20 cellular contexts compared by ENCODE assay signal in the genomic region with DNA sequence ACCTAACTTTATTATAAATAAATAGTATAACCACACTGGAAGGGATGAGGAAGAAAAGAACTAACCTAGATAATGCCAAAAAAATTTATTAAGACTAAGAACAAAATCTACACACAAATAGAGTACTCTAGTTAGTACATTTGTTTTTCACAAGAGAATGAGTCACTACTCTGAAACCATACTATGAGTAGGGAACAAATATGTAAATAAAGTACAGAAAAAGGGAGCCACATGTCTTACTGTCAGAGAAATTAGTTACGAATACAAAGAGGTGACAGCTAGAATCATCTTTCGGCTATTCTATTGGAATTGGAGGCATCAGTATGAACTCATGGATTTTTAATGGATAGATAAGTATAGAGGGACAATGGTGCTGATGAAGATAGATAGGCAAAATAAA.
DNase-seq lines count a peak whose midpoint lies in the region; ATAC-seq and TF ChIP-seq lines count a peak whose summit lies in the region.
"Had no signal": no experiment of that assay in that cellular context is flagged by ENCODE, and none has a peak within 500 bp of the region (broad histone marks: within the 10 kb centered on the region; RNA-seq: fewer than 3 reads in every experiment).

No MANE protein-coding gene starts in this region.

- H3K9ac ChIP-seq in adipocyte (ENCODE audit: low read length) = peak overlapping the region; percentile 53

- TF ChIP-seq POLR2A in uterus (IDR thresholded peaks at IDR 0.05) = no peak

- no peak for ATAC-seq in right cardiac atrium
- ATAC-seq in stimulated activated memory B cell treated with anti-CD40 and anti-IgM and Interleukin-4, amounts not matched to agents 10 μg/mL and 1 μg/mL and 100 μg/mL, for 72 hours = no peak
- ATAC-seq: naive thymus-derived CD4-positive, alpha-beta T cell had no signal

- H3K27me3 ChIP-seq in left ventricle myocardium inferior (ENCODE audit: low read depth) (no peaks in the 10 kb centered on the region), right cardiac atrium (ENCODE audit: control insufficient read depth, insufficient read depth) (no peaks in the 10 kb centered on the region), adipocyte (replicated peaks; ENCODE audit: control insufficient read depth, insufficient read depth, low read length) (no peaks in the 10 kb centered on the region), uterus (no peaks in the 10 kb centered on the region)
- H3K27me3 ChIP-seq: adrenal gland, pancreas had no signal

- no peak overlapping the region for H3K27ac Mint-ChIP-seq in stimulated activated memory B cell treated with anti-CD40 and anti-IgM and Interleukin-4, amounts not matched to agents 10 μg/mL and 1 μg/mL and 100 μg/mL, for 72 hours
- H3K27ac Mint-ChIP-seq: activated CD4-positive, alpha-beta T cell treated with anti-CD3 and anti-CD28 coated beads for 36 hours; CD4-positive, alpha-beta T cell; IgD-negative memory B cell; naive thymus-derived CD4-positive, alpha-beta T cell had no signal

- H3K4me1 ChIP-seq in left ventricle myocardium inferior (peaks cover 41% of the 10 kb centered on the region), right cardiac atrium (ENCODE audit: control insufficient read depth, insufficient read depth, low read length) (peaks cover 15% of the 10 kb centered on the region), adipocyte (ENCODE audit: control insufficient read depth, insufficient read depth, low read length) (peaks cover 50% of the 10 kb centered on the region), uterus (peaks cover 0 to 13% of the 10 kb centered on the region in 2 donors)

- intact Hi-C loops in left ventricle myocardium inferior (cut with micrococcal nuclease) = no loop called here
- intact Hi-C loops in right cardiac atrium (cut with DNase I) = loop anchor here in 2 of 4 donors (10.0 kb wide), 1 partner anchor 59 kb away; no protein-coding TSS in a partner anchor
- intact Hi-C loops in uterus (cut with DNase I; ENCODE audit: low total_unique reads) = no loop called here

- H3K4me3 ChIP-seq in left ventricle myocardium inferior (no peak overlapping the region), right cardiac atrium (ENCODE audit: low read length) (no peak overlapping the region), adipocyte (ENCODE audit: low read length) (no peak overlapping the region), fibroblast of villous mesenchyme (ENCODE audit: low read depth, low read length) (no peak overlapping the region), uterus (no peak overlapping the region)
- H3K4me3 ChIP-seq: adrenal gland, pancreas had no signal

- H3K27ac ChIP-seq in left ventricle myocardium inferior (replicated peaks) (peak overlapping the region; percentile 89), right cardiac atrium (ENCODE audit: low read length) (no peak overlapping the region), uterus (peak overlapping the region; percentile 60 to 72)
- H3K27ac ChIP-seq: HL-60, pancreas had no signal

- H3K27me3 Mint-ChIP-seq in stimulated activated memory B cell treated with anti-CD40 and anti-IgM and Interleukin-4, amounts not matched to agents 10 μg/mL and 1 μg/mL and 100 μg/mL, for 72 hours = peaks cover 16% of the 10 kb centered on the region

- no peaks in the 10 kb centered on the region for H3K9me3 Mint-ChIP-seq in stimulated activated memory B cell treated with anti-CD40 and anti-IgM and Interleukin-4, amounts not matched to agents 10 μg/mL and 1 μg/mL and 100 μg/mL, for 72 hours
- H3K9me3 Mint-ChIP-seq: CD4-positive, alpha-beta T cell had no signal

- H3K36me3 ChIP-seq in left ventricle myocardium inferior (no peaks in the 10 kb centered on the region), adipocyte (ENCODE audit: control insufficient read depth, insufficient read depth, low read length, severe bottlenecking) (no peaks in the 10 kb centered on the region), uterus (no peaks in the 10 kb centered on the region)
- H3K36me3 ChIP-seq: adrenal gland, pancreas had no signal

- WGBS in right cardiac atrium = 91% methylated on average over 2 of the region's 2 CpGs

- no peak for TF ChIP-seq CTCF in left ventricle myocardium inferior (IDR thresholded peaks at IDR 0.05; ENCODE audit: borderline replicate concordance)
- no peak for TF ChIP-seq CTCF in fibroblast of villous mesenchyme (IDR thresholded peaks at IDR 0.05; ENCODE audit: insufficient read depth, low read depth, low read length)
- TF ChIP-seq CTCF in uterus (IDR thresholded peaks at IDR 0.05) = no peak

- no peaks in the 10 kb centered on the region for H3K36me3 Mint-ChIP-seq in stimulated activated memory B cell treated with anti-CD40 and anti-IgM and Interleukin-4, amounts not matched to agents 10 μg/mL and 1 μg/mL and 100 μg/mL, for 72 hours
- H3K36me3 Mint-ChIP-seq: IgD-negative memory B cell; naive thymus-derived CD4-positive, alpha-beta T cell had no signal

- no peak for DNase-seq in left ventricle myocardium inferior
- no peak for DNase-seq in right cardiac atrium
- peak; percentile 64 for DNase-seq in adipocyte (ENCODE audit: low read depth)
- DNase-seq in fibroblast of villous mesenchyme (ENCODE audit: low read depth) = peak; percentile 79
- no peak for DNase-seq in uterus
- no peak for DNase-seq in stimulated activated CD4-positive, alpha-beta T cell treated with anti-CD3 and anti-CD28 coated beads, Interleukin-12 subunit alpha, Interleukin-12 subunit beta, amount 100 ng/mL, for 4 hours
- no peak for DNase-seq in kidney tubule cell (ENCODE audit: low spot score)
- DNase-seq: ACHN; activated CD4-positive, alpha-beta T cell treated with anti-CD3 and anti-CD28 coated beads for 36 hours; adrenal gland; CD4-positive, alpha-beta T cell; mesendoderm; naive thymus-derived CD4-positive, alpha-beta T cell; NCI-H1694; NCI-H2227 treated with DMSO at 0.1 percent for 48 hours; pancreas; stimulated activated CD4-positive, alpha-beta T cell treated with anti-CD3 and anti-CD28 coated beads, Interleukin-4, amount 100 ng/mL, for 1 hour had no signal

- H3K9me3 ChIP-seq in left ventricle myocardium inferior (replicated peaks) (peaks cover 12% of the 10 kb centered on the region), right cardiac atrium (ENCODE audit: control insufficient read depth, low read length) (no peaks in the 10 kb centered on the region), adipocyte (ENCODE audit: control insufficient read depth, low read length) (peaks cover 3% of the 10 kb centered on the region), uterus (peaks cover 0 to 3% of the 10 kb centered on the region in 2 donors)
- H3K9me3 ChIP-seq: pancreas had no signal

- no peak overlapping the region for H3K4me3 Mint-ChIP-seq in stimulated activated memory B cell treated with anti-CD40 and anti-IgM and Interleukin-4, amounts not matched to agents 10 μg/mL and 1 μg/mL and 100 μg/mL, for 72 hours
- H3K4me3 Mint-ChIP-seq: activated CD4-positive, alpha-beta T cell treated with anti-CD3 and anti-CD28 coated beads for 36 hours; CD4-positive, alpha-beta T cell; IgD-negative memory B cell; naive thymus-derived CD4-positive, alpha-beta T cell had no signal

- no peaks in the 10 kb centered on the region for H3K4me1 Mint-ChIP-seq in stimulated activated memory B cell treated with anti-CD40 and anti-IgM and Interleukin-4, amounts not matched to agents 10 μg/mL and 1 μg/mL and 100 μg/mL, for 72 hours
- H3K4me1 Mint-ChIP-seq: activated CD4-positive, alpha-beta T cell treated with anti-CD3 and anti-CD28 coated beads for 36 hours; IgD-negative memory B cell; naive thymus-derived CD4-positive, alpha-beta T cell had no signal

Comparison
In these comparisons a context has a peak if more than half of its experiments do, and no peak if none do; other contexts are left out.
1. DNase-seq: peak in adipocyte (single experiment) and fibroblast of villous mesenchyme (single experiment); none in left ventricle myocardium inferior (single experiment), right cardiac atrium (0 of 3), uterus (0 of 2), stimulated activated CD4-positive, alpha-beta T cell treated with anti-CD3 and anti-CD28 coated beads, Interleukin-12 subunit alpha, Interleukin-12 subunit beta, amount 100 ng/mL, for 4 hours (single experiment) and kidney tubule cell (single experiment).